25 cellular contexts compared by ENCODE assay signal in genomic region chr5:173265433-173265832, GRCh38. TPM values are rescaled to one million over a fixed set of nuclear protein-coding genes. Genes with fewer than 3 reads are reported as not detected.
"Had no signal": no experiment of that assay in that cellular context is flagged by ENCODE, and none has a peak within 500 bp of the region (broad histone marks: within the 10 kb centered on the region; RNA-seq: fewer than 3 reads in every experiment).

No MANE protein-coding gene starts in this region.

- H3K27me3 ChIP-seq: upper lobe of left lung had no signal

- H3K4me3 ChIP-seq: colonic mucosa, mucosa of descending colon, neural progenitor cell, stomach, thoracic aorta, upper lobe of left lung had no signal

- H3K36me3 ChIP-seq: colonic mucosa, neural progenitor cell, stomach, thoracic aorta, upper lobe of left lung had no signal

- DNase-seq: activated CD4-positive, alpha-beta T cell treated with anti-CD3 and anti-CD28 coated beads for 48 hours; activated CD4-positive, CD25-positive, alpha-beta regulatory T cell; activated CD8-positive, alpha-beta T cell treated with anti-CD3 and anti-CD28 coated beads, Interleukin-2, amount 10 ng/mL, durations not matched to agents 7 days and 5 days; activated naive CD4-positive, alpha-beta T cell treated with anti-CD3 and anti-CD28 coated beads, Interleukin-2, amount 10 ng/mL, durations not matched to agents 7 days and 5 days; activated naive CD8-positive, alpha-beta T cell treated with anti-CD3 and anti-CD28 coated beads, Interleukin-2, amount 50 U/mL, for 24 hours; activated T-cell treated with anti-CD3 and anti-CD28 coated beads, Interleukin-2, amount 50 U/mL, for 4 hours; anterior cingulate cortex; colonic mucosa; foreskin keratinocyte; hypothalamus; mucosa of descending colon; naive thymus-derived CD4-positive, alpha-beta T cell; small intestine; stimulated activated CD4-positive, alpha-beta T cell treated with anti-CD3 and anti-CD28 coated beads, Interleukin-15, amount 100 ng/mL, for 24 hours; stimulated activated CD4-positive, alpha-beta T cell treated with anti-CD3 and anti-CD28 coated beads, Interleukin-4, amount 100 ng/mL, for 24 hours; stomach; upper lobe of left lung had no signal

- H3K27ac ChIP-seq: colonic mucosa, foreskin keratinocyte, neural progenitor cell, stomach, thoracic aorta, upper lobe of left lung had no signal

- ATAC-seq: activated CD8-positive, alpha-beta T cell treated with anti-CD3 and anti-CD28 coated beads, Interleukin-2, amount 10 ng/mL, durations not matched to agents 7 days and 5 days; activated naive CD8-positive, alpha-beta T cell treated with anti-CD3 and anti-CD28 coated beads, Interleukin-2, amount 50 U/mL, for 24 hours; activated T-cell treated with anti-CD3 and anti-CD28 coated beads, Interleukin-2, amount 50 U/mL, for 4 hours; foreskin keratinocyte; mucosa of descending colon; naive thymus-derived CD4-positive, alpha-beta T cell; stimulated activated effector memory CD8-positive, alpha-beta T cell treated with anti-CD3 and anti-CD28 coated beads, Interleukin-12 subunit alpha, Interleukin-12 subunit beta, amount 100 ng/mL, for 72 hours had no signal

- H3K9me3 ChIP-seq: colonic mucosa, mucosa of descending colon, stomach, thoracic aorta, upper lobe of left lung had no signal

- H3K4me1 ChIP-seq: colonic mucosa, foreskin keratinocyte, stomach, upper lobe of left lung had no signal

- H2AFZ ChIP-seq: neural progenitor cell had no signal

- H3K4me2 ChIP-seq: neural progenitor cell had no signal

- H3K9ac ChIP-seq: neural progenitor cell had no signal

RNA-seq across cellular contexts. Expression of gene NKX2-5, which starts 30.4 kb away (rescaled TPM):
- total RNA-seq: activated CD8-positive, alpha-beta T cell treated with anti-CD3 and anti-CD28 coated beads, Interleukin-2, amount 10 ng/mL, durations not matched to agents 7 days and 5 days; activated T-cell treated with anti-CD3 and anti-CD28 coated beads, Interleukin-2, amount 50 U/mL, for 4 hours; colonic mucosa; epithelial cell of proximal tubule; fibroblast of lung; foreskin keratinocyte; liver; mucosa of descending colon; naive thymus-derived CD4-positive, alpha-beta T cell; osteoblast; stomach; thoracic aorta; upper lobe of left lung had no signal
- polyA plus RNA-seq: fibroblast of lung; foreskin keratinocyte; keratinocyte; liver; naive thymus-derived CD4-positive, alpha-beta T cell had no signal
